Comparison of ENCODE assay signal across 15 cellular contexts in genomic region chr7:141301544-141301943, GRCh38.
DNase-seq lines count a peak whose midpoint lies in the region; ATAC-seq, FAIRE-seq and TF ChIP-seq lines count a peak whose summit lies in the region.
"Had no signal": no experiment of that assay in that cellular context is flagged by ENCODE, and none has a peak within 500 bp of the region (broad histone marks: within the 10 kb centered on the region; RNA-seq: fewer than 3 reads in every experiment).

No MANE protein-coding gene starts in this region.

- H3K4me3 ChIP-seq in heart left ventricle: peak overlapping the region in 5 of 12 donors; percentile 6 to 46 (median 19)
- peak overlapping the region; percentile 14 to 30 for H3K4me3 ChIP-seq in right atrium auricular region
- no peak overlapping the region for H3K4me3 ChIP-seq in HepG2 (replicated peaks in 1 of 3; ENCODE audit: insufficient read depth in 1 of 3, low read depth in 2 of 3, low read length in 3 of 3)
- H3K4me3 ChIP-seq: BLaER1 treated with 17β-estradiol and CSF1 and Interleukin-3, amounts not matched to agents 10 nM and 100 nM had no signal

- H3K36me3 ChIP-seq in heart left ventricle: no peaks in the 10 kb centered on the region
- no peaks in the 10 kb centered on the region for H3K36me3 ChIP-seq in right atrium auricular region
- H3K36me3 ChIP-seq in HepG2 (replicated peaks in 1 of 2; ENCODE audit: control insufficient read depth in 1 of 2, insufficient read depth in 2 of 2, low read length in 2 of 2): no peaks in the 10 kb centered on the region
- H3K36me3 ChIP-seq: BLaER1 treated with 17β-estradiol and CSF1 and Interleukin-3, amounts not matched to agents 10 nM and 100 nM had no signal

- H3K27me3 ChIP-seq in heart left ventricle (no peaks in the 10 kb centered on the region), right atrium auricular region (no peaks in the 10 kb centered on the region), HepG2 (ENCODE audit: control insufficient read depth in 1 of 2, insufficient read depth in 2 of 2, low read length in 2 of 2) (no peaks in the 10 kb centered on the region; a peak in 1 of 5 replicates)
- H3K27me3 ChIP-seq: BLaER1 treated with 17β-estradiol and CSF1 and Interleukin-3, amounts not matched to agents 10 nM and 100 nM had no signal

- H3K27ac Mint-ChIP-seq in stimulated activated naive CD8-positive, alpha-beta T cell treated with anti-CD3 and anti-CD28 coated beads, Interleukin-15, amount 100 ng/mL, for 72 hours: no peak overlapping the region
- H3K27ac Mint-ChIP-seq: CD4-positive, CD25-positive, alpha-beta regulatory T cell; HFFc6 had no signal

- H4K20me1 ChIP-seq in HepG2 (ENCODE audit: insufficient read depth, low read length): no peaks in the 10 kb centered on the region
- H4K20me1 ChIP-seq: BLaER1 treated with 17β-estradiol and CSF1 and Interleukin-3, amounts not matched to agents 10 nM and 100 nM had no signal

- peaks cover 23% of the 10 kb centered on the region for H3K27me3 Mint-ChIP-seq in stimulated activated naive CD8-positive, alpha-beta T cell treated with anti-CD3 and anti-CD28 coated beads, Interleukin-15, amount 100 ng/mL, for 72 hours
- H3K27me3 Mint-ChIP-seq: CD4-positive, CD25-positive, alpha-beta regulatory T cell had no signal

- H3K4me2 ChIP-seq in HepG2 (ENCODE audit: low read depth, low read length): no peak overlapping the region
- H3K4me2 ChIP-seq: BLaER1 treated with 17β-estradiol and CSF1 and Interleukin-3, amounts not matched to agents 10 nM and 100 nM had no signal

- H3K4me1 Mint-ChIP-seq in stimulated activated naive CD8-positive, alpha-beta T cell treated with anti-CD3 and anti-CD28 coated beads, Interleukin-15, amount 100 ng/mL, for 72 hours: no peaks in the 10 kb centered on the region
- H3K4me1 Mint-ChIP-seq: CD4-positive, CD25-positive, alpha-beta regulatory T cell had no signal

- DNase-seq in NCI-H2171 treated with DMSO at 0.1 percent for 48 hours (lab: John Stamatoyannopoulos, UW) (peak; percentile 14), NCI-H2171 (lab: John Stamatoyannopoulos, UW) (no peak), heart left ventricle (peak in 2 of 5 donors; percentile 55 to 64), right atrium auricular region (ENCODE audit: low spot score) (no peak), posterior cingulate gyrus (peak in 7 of 10 donors; percentile 12 to 85 (median 37)), HepG2 (ENCODE audit: low spot score) (no peak)
- DNase-seq in stimulated activated naive CD8-positive, alpha-beta T cell treated with anti-CD3 and anti-CD28 coated beads, Interleukin-15, amount 100 ng/mL, for 72 hours: no peak
- DNase-seq: ACHN; Calu3; CD4-positive, CD25-positive, alpha-beta regulatory T cell; DMS 273 treated with DMSO at 0.1 percent for 48 hours; HCEC 1CT; HFFc6 had no signal

- no peak for TF ChIP-seq RAD21 in HepG2 (CRISPR knock-in tag; IDR thresholded peaks at IDR 0.05)

- no peak overlapping the region for H2AFZ ChIP-seq in HepG2 (ENCODE audit: low read length)

- H3K27ac ChIP-seq in heart left ventricle: peak overlapping the region in 11 of 12 donors; percentile 51 to 92 (median 81)
- peak overlapping the region; percentile 68 to 85 for H3K27ac ChIP-seq in right atrium auricular region
- no peak overlapping the region for H3K27ac ChIP-seq in HepG2 (ENCODE audit: extremely low read length, insufficient read depth, low read length)
- H3K27ac ChIP-seq: BLaER1 treated with 17β-estradiol and CSF1 and Interleukin-3, amounts not matched to agents 10 nM and 100 nM had no signal

- in situ Hi-C loops in HepG2 (cut with HindIII; ENCODE audit: extremely low pct_ligation_motif_present, low pct_unique_long_range_greater_than_20kb): no loop called here

- no peak for FAIRE-seq in HepG2 (lab: Jason Lieb, UNC)

- BruUV-seq in HepG2 (replicated peaks; lab: Mats Ljungman, UMichigan): no TSS peak

- WGBS in heart left ventricle, 4 donors: 48 to 64% (median 52%) methylated on average over 8 of the region's 8 CpGs
- 3% methylated on average over 8 of the region's 8 CpGs for WGBS in HepG2 (ENCODE audit: low lambda C conversion rate)

- no peak for TF ChIP-seq POLR2A in heart left ventricle (IDR thresholded peaks at IDR 0.05)
- TF ChIP-seq POLR2A in HepG2 (IDR thresholded peaks at IDR 0.05; ENCODE audit: insufficient read depth in 1 of 2, low read depth in 2 of 2, low read length in 2 of 2): no peak

- H3K4me1 ChIP-seq in heart left ventricle: peaks cover 0 to 48% (median 10%) of the 10 kb centered on the region in 12 donors
- peaks cover 0 to 26% of the 10 kb centered on the region in 2 donors for H3K4me1 ChIP-seq in right atrium auricular region
- H3K4me1 ChIP-seq in HepG2 (ENCODE audit: insufficient read depth, low read length): no peaks in the 10 kb centered on the region
- H3K4me1 ChIP-seq: BLaER1 treated with 17β-estradiol and CSF1 and Interleukin-3, amounts not matched to agents 10 nM and 100 nM had no signal

- no peak overlapping the region for H3K4me3 Mint-ChIP-seq in stimulated activated naive CD8-positive, alpha-beta T cell treated with anti-CD3 and anti-CD28 coated beads, Interleukin-15, amount 100 ng/mL, for 72 hours
- H3K4me3 Mint-ChIP-seq: CD4-positive, CD25-positive, alpha-beta regulatory T cell; HFFc6 had no signal

- no peaks in the 10 kb centered on the region for H3K9me3 Mint-ChIP-seq in stimulated activated naive CD8-positive, alpha-beta T cell treated with anti-CD3 and anti-CD28 coated beads, Interleukin-15, amount 100 ng/mL, for 72 hours

- peak; percentile 75 to 88 (median 82) for ATAC-seq in heart left ventricle
- no peak for ATAC-seq in stimulated activated naive CD8-positive, alpha-beta T cell treated with anti-CD3 and anti-CD28 coated beads, Interleukin-15, amount 100 ng/mL, for 72 hours
- ATAC-seq in HG03565 (IDR thresholded peaks at IDR 0.05; ENCODE audit: unreplicated experiment): no peak
- ATAC-seq in HepG2: no peak

- no peaks in the 10 kb centered on the region for H3K9me3 ChIP-seq in heart left ventricle
- no peaks in the 10 kb centered on the region for H3K9me3 ChIP-seq in right atrium auricular region
- H3K9me3 ChIP-seq in HepG2 (ENCODE audit: low read length): no peaks in the 10 kb centered on the region

- TF ChIP-seq EP300 in HepG2 (IDR thresholded peaks at IDR 0.05; ENCODE audit: low read depth in 2 of 2, low read length in 2 of 2) (no peak), HepG2 (CRISPR knock-in tag; IDR thresholded peaks at IDR 0.05; ENCODE audit: borderline replicate concordance) (no peak)

- TF ChIP-seq CTCF in heart left ventricle (IDR thresholded peaks at IDR 0.05) (no peak), right atrium auricular region (IDR thresholded peaks at IDR 0.05) (no peak), HepG2 (CRISPR knock-in tag; IDR thresholded peaks at IDR 0.05) (no peak)

- no peaks in the 10 kb centered on the region for H3K79me2 ChIP-seq in HepG2 (ENCODE audit: insufficient read depth, low read length)

- intact Hi-C loops in heart left ventricle (cut with DNase I) (loop anchor here in 3 of 10 donors (1.0 to 5.0 kb wide), 3 partner anchors 61 to 66 kb away; no protein-coding TSS in a partner anchor), posterior cingulate gyrus (cut with DNase I) (no loop called here), HepG2 (cut with micrococcal nuclease; ENCODE audit: unreplicated experiment) (no loop called here)

- POLR2A ChIA-PET in HepG2 (lab: Yijun Ruan, JAX): no interaction called here

- no peak overlapping the region for H3K9ac ChIP-seq in HepG2 (ENCODE audit: insufficient read depth, low read depth, low read length)
- H3K9ac ChIP-seq: BLaER1 treated with 17β-estradiol and CSF1 and Interleukin-3, amounts not matched to agents 10 nM and 100 nM had no signal

- CTCF ChIA-PET in HepG2 (lab: Yijun Ruan, JAX; ENCODE audit: low intra/inter-chr PET ratio, low total read pairs): no interaction called here

TF ChIP-seq in HepG2, 621 proteins besides CTCF, POLR2A, EP300 and RAD21 (continues in another document):
- TF ChIP-seq ZNF556 (CRISPR knock-in tag; IDR thresholded peaks at IDR 0.05; ENCODE audit: borderline replicate concordance) (no peak), SNAPC4 (CRISPR knock-in tag; IDR thresholded peaks at IDR 0.05) (no peak)

Comparison
In these comparisons a context has a peak if more than half of its experiments do, and no peak if none do; other contexts are left out.
1. DNase-seq: peak in NCI-H2171 treated with DMSO at 0.1 percent for 48 hours (single experiment) and posterior cingulate gyrus (7 of 10); none in NCI-H2171 (single experiment), right atrium auricular region (single experiment), stimulated activated naive CD8-positive, alpha-beta T cell treated with anti-CD3 and anti-CD28 coated beads, Interleukin-15, amount 100 ng/mL, for 72 hours (0 of 2) and HepG2 (single experiment).
2. ATAC-seq: peak in heart left ventricle (4 of 4); none in stimulated activated naive CD8-positive, alpha-beta T cell treated with anti-CD3 and anti-CD28 coated beads, Interleukin-15, amount 100 ng/mL, for 72 hours (single experiment), HG03565 (single experiment) and HepG2 (single experiment).
3. H3K4me3 ChIP-seq: peak in right atrium auricular region (2 of 2); none in HepG2 (0 of 3).